ENCODE assay signal across 21 cellular contexts in genomic region chr12:56350662-56351061, GRCh38. TPM values are rescaled to one million over a fixed set of nuclear protein-coding genes. Genes with fewer than 3 reads are reported as not detected.
DNase-seq lines count a peak whose midpoint lies in the region; ATAC-seq, FAIRE-seq and TF ChIP-seq lines count a peak whose summit lies in the region.
"Had no signal": no experiment of that assay in that cellular context is flagged by ENCODE, and none has a peak within 500 bp of the region (broad histone marks: within the 10 kb centered on the region; RNA-seq: fewer than 3 reads in every experiment).

No MANE protein-coding gene starts in this region.

- no peaks in the 10 kb centered on the region for H3K27me3 ChIP-seq in keratinocyte (ENCODE audit: control insufficient read depth, extremely low read depth, insufficient read depth, low read length)
- H3K27me3 ChIP-seq: BLaER1 treated with 17β-estradiol and CSF1 and Interleukin-3, amounts not matched to agents 10 nM and 100 nM had no signal

- peak; percentile 67 for FAIRE-seq in keratinocyte (lab: Jason Lieb, UNC)
- FAIRE-seq: A549, H1 had no signal

- dilution Hi-C loops in keratinocyte (cut with MboI; ENCODE audit: extremely low pct_ligation_motif_present, low sequenced_read_pairs): no loop called here

- H3K79me2 ChIP-seq in keratinocyte (ENCODE audit: control insufficient read depth, insufficient read depth, low read length): no peaks in the 10 kb centered on the region

- no peaks in the 10 kb centered on the region for H3K27me3 Mint-ChIP-seq in activated naive CD4-positive, alpha-beta T cell treated with anti-CD3 and anti-CD28 coated beads for 36 hours (ENCODE audit: low read depth)
- H3K27me3 Mint-ChIP-seq in activated T-helper 1 cell treated with anti-CD3 and anti-CD28 coated beads, Interleukin-12 subunit alpha, Interleukin-12 subunit beta, Interleukin-2, Interleukin-4 antibody, amounts not matched to agents 30 ng/mL and 10 ng/mL and 1 ng/mL, durations not matched to agents 14 hours and 24 hours and 36 hours (ENCODE audit: insufficient read depth): no peaks in the 10 kb centered on the region
- H3K27me3 Mint-ChIP-seq in stimulated activated memory B cell treated with anti-CD40 and anti-IgM and Interleukin-4, amounts not matched to agents 10 μg/mL and 1 μg/mL and 100 μg/mL, for 72 hours: no peaks in the 10 kb centered on the region
- H3K27me3 Mint-ChIP-seq: IgD-negative memory B cell had no signal

- DNase-seq in activated naive CD4-positive, alpha-beta T cell treated with anti-CD3 and anti-CD28 coated beads for 36 hours: no peak
- DNase-seq in activated naive CD4-positive, alpha-beta T cell (lab: John Stamatoyannopoulos, UW): no peak
- DNase-seq in activated T-helper 1 cell treated with anti-CD3 and anti-CD28 coated beads, Interleukin-12 subunit alpha, Interleukin-12 subunit beta, Interleukin-2, Interleukin-4 antibody, amounts not matched to agents 30 ng/mL and 10 ng/mL and 1 ng/mL, durations not matched to agents 14 hours and 24 hours and 36 hours (ENCODE audit: low spot score): no peak
- DNase-seq in keratinocyte (ENCODE audit: low read depth, low spot score) (no peak), superior temporal gyrus (ENCODE audit: extremely low spot score) (no peak), NCI-H510A treated with DMSO at 0.1 percent for 48 hours (lab: John Stamatoyannopoulos, UW) (no peak), sciatic nerve (ENCODE audit: low spot score) (no peak)
- DNase-seq: DMS79 treated with DMSO at 0.1 percent for 48 hours, Karpas-422, NCI-H1417 treated with DMSO at 0.1 percent for 48 hours, NCI-H187 treated with DMSO at 0.1 percent for 48 hours, NCI-H2227 treated with DMSO at 0.1 percent for 48 hours, NCI-H524, NCI-H82 had no signal

- no peaks in the 10 kb centered on the region for H3K4me1 Mint-ChIP-seq in activated naive CD4-positive, alpha-beta T cell treated with anti-CD3 and anti-CD28 coated beads for 36 hours (ENCODE audit: low read depth)
- no peaks in the 10 kb centered on the region for H3K4me1 Mint-ChIP-seq in activated T-helper 1 cell treated with anti-CD3 and anti-CD28 coated beads, Interleukin-12 subunit alpha, Interleukin-12 subunit beta, Interleukin-2, Interleukin-4 antibody, amounts not matched to agents 30 ng/mL and 10 ng/mL and 1 ng/mL, durations not matched to agents 14 hours and 24 hours and 36 hours (ENCODE audit: low read depth)
- H3K4me1 Mint-ChIP-seq in stimulated activated memory B cell treated with anti-CD40 and anti-IgM and Interleukin-4, amounts not matched to agents 10 μg/mL and 1 μg/mL and 100 μg/mL, for 72 hours: no peaks in the 10 kb centered on the region
- H3K4me1 Mint-ChIP-seq: IgD-negative memory B cell had no signal

- peaks cover 60 to 61% of the 10 kb centered on the region in 2 experiments for H3K36me3 ChIP-seq in keratinocyte (ENCODE audit: control insufficient read depth in 2 of 2, extremely low read depth in 1 of 2, insufficient read depth in 2 of 2, low read length in 2 of 2)

- H3K9me1 ChIP-seq in keratinocyte (ENCODE audit: control insufficient read depth, extremely low read depth, insufficient read depth, low read length): no peaks in the 10 kb centered on the region

- no peaks in the 10 kb centered on the region for H4K20me1 ChIP-seq in keratinocyte (ENCODE audit: control insufficient read depth, extremely low read depth, insufficient read depth, low read length)

- no peak overlapping the region for H3K4me3 Mint-ChIP-seq in activated naive CD4-positive, alpha-beta T cell treated with anti-CD3 and anti-CD28 coated beads for 36 hours
- no peak overlapping the region for H3K4me3 Mint-ChIP-seq in activated T-helper 1 cell treated with anti-CD3 and anti-CD28 coated beads, Interleukin-12 subunit alpha, Interleukin-12 subunit beta, Interleukin-2, Interleukin-4 antibody, amounts not matched to agents 30 ng/mL and 10 ng/mL and 1 ng/mL, durations not matched to agents 14 hours and 24 hours and 36 hours
- no peak overlapping the region for H3K4me3 Mint-ChIP-seq in stimulated activated memory B cell treated with anti-CD40 and anti-IgM and Interleukin-4, amounts not matched to agents 10 μg/mL and 1 μg/mL and 100 μg/mL, for 72 hours
- H3K4me3 Mint-ChIP-seq: IgD-negative memory B cell had no signal

- H3K9ac ChIP-seq in keratinocyte (ENCODE audit: control insufficient read depth, extremely low read depth, insufficient read depth, low read length): no peak overlapping the region
- H3K9ac ChIP-seq: BLaER1 treated with 17β-estradiol and CSF1 and Interleukin-3, amounts not matched to agents 10 nM and 100 nM had no signal

- peaks cover 49% of the 10 kb centered on the region for H3K36me3 Mint-ChIP-seq in activated naive CD4-positive, alpha-beta T cell treated with anti-CD3 and anti-CD28 coated beads for 36 hours (ENCODE audit: low read depth)
- peaks cover 33% of the 10 kb centered on the region for H3K36me3 Mint-ChIP-seq in activated T-helper 1 cell treated with anti-CD3 and anti-CD28 coated beads, Interleukin-12 subunit alpha, Interleukin-12 subunit beta, Interleukin-2, Interleukin-4 antibody, amounts not matched to agents 30 ng/mL and 10 ng/mL and 1 ng/mL, durations not matched to agents 14 hours and 24 hours and 36 hours (ENCODE audit: low read depth)
- H3K36me3 Mint-ChIP-seq in stimulated activated memory B cell treated with anti-CD40 and anti-IgM and Interleukin-4, amounts not matched to agents 10 μg/mL and 1 μg/mL and 100 μg/mL, for 72 hours: peaks cover 67% of the 10 kb centered on the region

- no peak overlapping the region for H3K27ac ChIP-seq in keratinocyte (ENCODE audit: control insufficient read depth, insufficient read depth, low read length)
- H3K27ac ChIP-seq: A549; BLaER1 treated with 17β-estradiol and CSF1 and Interleukin-3, amounts not matched to agents 10 nM and 100 nM; RWPE1 had no signal

- H3K4me3 ChIP-seq in keratinocyte (ENCODE audit: control insufficient read depth in 2 of 3, extremely low read depth in 1 of 3, insufficient read depth in 2 of 3, low read depth in 1 of 3, low read length in 3 of 3): no peak overlapping the region
- H3K4me3 ChIP-seq: A549; BLaER1 treated with 17β-estradiol and CSF1 and Interleukin-3, amounts not matched to agents 10 nM and 100 nM had no signal

- no peak for ATAC-seq in stimulated activated memory B cell treated with anti-CD40 and anti-IgM and Interleukin-4, amounts not matched to agents 10 μg/mL and 1 μg/mL and 100 μg/mL, for 72 hours
- ATAC-seq in sciatic nerve: no peak
- ATAC-seq: A549 had no signal

- peaks cover 6% of the 10 kb centered on the region for H3K4me1 ChIP-seq in keratinocyte (ENCODE audit: control insufficient read depth, extremely low read depth, insufficient read depth, low read length)
- H3K4me1 ChIP-seq: A549; BLaER1 treated with 17β-estradiol and CSF1 and Interleukin-3, amounts not matched to agents 10 nM and 100 nM had no signal

- no peak for TF ChIP-seq CTCF in keratinocyte (optimal IDR thresholded peaks at IDR 0.05 in 1 of 3, IDR thresholded peaks at IDR 0.05 in 1 of 3, conservative IDR thresholded peaks at IDR 0.05 in 1 of 3; ENCODE audit: extremely low read depth in 1 of 3, insufficient read depth in 2 of 3, low read length in 3 of 3)

- intact Hi-C loops in activated naive CD4-positive, alpha-beta T cell treated with anti-CD3 and anti-CD28 coated beads for 36 hours (cut with micrococcal nuclease): no loop called here
- intact Hi-C loops in activated T-helper 1 cell treated with anti-CD3 and anti-CD28 coated beads, Interleukin-12 subunit alpha, Interleukin-12 subunit beta, Interleukin-2, Interleukin-4 antibody, amounts not matched to agents 30 ng/mL and 10 ng/mL and 1 ng/mL, durations not matched to agents 14 hours and 24 hours and 36 hours (cut with micrococcal nuclease): no loop called here
- intact Hi-C loops in sciatic nerve (cut with DNase I): loop anchor here (10.0 kb wide), 1 partner anchor 104 kb away; the partner anchor contains the start of gene MIP

- CTCF ChIA-PET in activated naive CD4-positive, alpha-beta T cell treated with anti-CD3 and anti-CD28 coated beads for 36 hours (lab: Charles Lee): interaction anchor here (0.7 to 1.4 kb wide), 2 partner anchors 10 to 12 kb away, joined by 3 read pairs; partner anchors contain the start of genes IL23A and STAT2

- H3K9me3 ChIP-seq in keratinocyte (ENCODE audit: control insufficient read depth, low read depth, low read length): no peaks in the 10 kb centered on the region
- H3K9me3 ChIP-seq: A549; BLaER1 treated with 17β-estradiol and CSF1 and Interleukin-3, amounts not matched to agents 10 nM and 100 nM had no signal

- H3K4me2 ChIP-seq in keratinocyte (ENCODE audit: control insufficient read depth, extremely low read depth, insufficient read depth, low read depth, low read length): no peak overlapping the region
- H3K4me2 ChIP-seq: A549; BLaER1 treated with 17β-estradiol and CSF1 and Interleukin-3, amounts not matched to agents 10 nM and 100 nM had no signal

- H3K9me3 Mint-ChIP-seq in activated naive CD4-positive, alpha-beta T cell treated with anti-CD3 and anti-CD28 coated beads for 36 hours: no peaks in the 10 kb centered on the region
- H3K9me3 Mint-ChIP-seq in activated T-helper 1 cell treated with anti-CD3 and anti-CD28 coated beads, Interleukin-12 subunit alpha, Interleukin-12 subunit beta, Interleukin-2, Interleukin-4 antibody, amounts not matched to agents 30 ng/mL and 10 ng/mL and 1 ng/mL, durations not matched to agents 14 hours and 24 hours and 36 hours: no peaks in the 10 kb centered on the region
- no peaks in the 10 kb centered on the region for H3K9me3 Mint-ChIP-seq in stimulated activated memory B cell treated with anti-CD40 and anti-IgM and Interleukin-4, amounts not matched to agents 10 μg/mL and 1 μg/mL and 100 μg/mL, for 72 hours
- H3K9me3 Mint-ChIP-seq: IgD-negative memory B cell had no signal

- H2AFZ ChIP-seq in keratinocyte (ENCODE audit: control insufficient read depth, low read length): no peak overlapping the region

- peak overlapping the region; percentile 27 for H3K27ac Mint-ChIP-seq in activated naive CD4-positive, alpha-beta T cell treated with anti-CD3 and anti-CD28 coated beads for 36 hours
- H3K27ac Mint-ChIP-seq in activated T-helper 1 cell treated with anti-CD3 and anti-CD28 coated beads, Interleukin-12 subunit alpha, Interleukin-12 subunit beta, Interleukin-2, Interleukin-4 antibody, amounts not matched to agents 30 ng/mL and 10 ng/mL and 1 ng/mL, durations not matched to agents 14 hours and 24 hours and 36 hours: peak overlapping the region; percentile 1
- H3K27ac Mint-ChIP-seq in stimulated activated memory B cell treated with anti-CD40 and anti-IgM and Interleukin-4, amounts not matched to agents 10 μg/mL and 1 μg/mL and 100 μg/mL, for 72 hours: peak overlapping the region; percentile 22

RNA-seq across cellular contexts. Expression of gene STAT2, which starts 9.2 kb away (rescaled TPM):
- 100 to 1,000 TPM; 109 to 119 TPM for total RNA-seq in activated naive CD4-positive, alpha-beta T cell treated with anti-CD3 and anti-CD28 coated beads for 36 hours
- total RNA-seq in activated T-helper 1 cell treated with anti-CD3 and anti-CD28 coated beads, Interleukin-12 subunit alpha, Interleukin-12 subunit beta, Interleukin-2, Interleukin-4 antibody, amounts not matched to agents 30 ng/mL and 10 ng/mL and 1 ng/mL, durations not matched to agents 14 hours and 24 hours and 36 hours: 70.2 and 71.3 TPM in 2 replicates
- polyA plus RNA-seq in keratinocyte: 95.8 to 120 TPM (median 109 TPM) in 3 replicates
- 17.2 TPM for polyA plus RNA-seq in keratinocyte (2011; ENCODE audit: low read depth)
- polyA plus RNA-seq in keratinocyte (2011; cell fraction: cytosol; rRNA removed): 45.1 and 54.8 TPM in 2 replicates
- 344 and 372 TPM in 2 replicates for polyA plus RNA-seq in keratinocyte (2011; cell fraction: nucleus; rRNA removed)
- polyA plus RNA-seq in keratinocyte (2012; ENCODE audit: low replicate concordance): 30.2 and 75.7 TPM in 2 replicates
- 107 to 189 TPM (median 189 TPM) in 3 replicates for polyA minus RNA-seq in keratinocyte
- polyA minus RNA-seq in keratinocyte (2011; cell fraction: cytosol; rRNA and poly(A)+ RNA removed): 70.4 TPM
- 132 and 225 TPM in 2 replicates for polyA minus RNA-seq in keratinocyte (2011; cell fraction: nucleus; rRNA and poly(A)+ RNA removed)
- 195 TPM for total RNA-seq in sciatic nerve

RNA-seq across cellular contexts. Expression of gene IL23A, which starts 12.0 kb away (rescaled TPM):
- total RNA-seq in activated naive CD4-positive, alpha-beta T cell treated with anti-CD3 and anti-CD28 coated beads for 36 hours: 10 to 100 TPM in 1 of 2 experiments, 1 to 10 TPM in 1; 9.0 to 12.6 TPM
- total RNA-seq in activated T-helper 1 cell treated with anti-CD3 and anti-CD28 coated beads, Interleukin-12 subunit alpha, Interleukin-12 subunit beta, Interleukin-2, Interleukin-4 antibody, amounts not matched to agents 30 ng/mL and 10 ng/mL and 1 ng/mL, durations not matched to agents 14 hours and 24 hours and 36 hours: 40.0 and 43.3 TPM in 2 replicates
- polyA plus RNA-seq in keratinocyte: 0.68 to 1.6 TPM (median 1.5 TPM) in 3 replicates
- polyA plus RNA-seq in keratinocyte (2011; ENCODE audit: low read depth): not detected
- polyA plus RNA-seq in keratinocyte (2011; cell fraction: cytosol; rRNA removed): 0.30 and 0.63 TPM in 2 replicates
- polyA plus RNA-seq in keratinocyte (2011; cell fraction: nucleus; rRNA removed): 0.69 and 0.80 TPM in 2 replicates
- 0.58 and 1.7 TPM in 2 replicates for polyA plus RNA-seq in keratinocyte (2012; ENCODE audit: low replicate concordance)
- polyA minus RNA-seq in keratinocyte: not detected in 3 replicates
- not detected for polyA minus RNA-seq in keratinocyte (2011; cell fraction: cytosol; rRNA and poly(A)+ RNA removed)
- polyA minus RNA-seq in keratinocyte (2011; cell fraction: nucleus; rRNA and poly(A)+ RNA removed): not detected in 2 replicates
- total RNA-seq in sciatic nerve: not detected

RNA-seq across cellular contexts. Expression of gene APOF, which starts 12.0 kb away (rescaled TPM):
- not detected for total RNA-seq in activated naive CD4-positive, alpha-beta T cell treated with anti-CD3 and anti-CD28 coated beads for 36 hours
- total RNA-seq in activated T-helper 1 cell treated with anti-CD3 and anti-CD28 coated beads, Interleukin-12 subunit alpha, Interleukin-12 subunit beta, Interleukin-2, Interleukin-4 antibody, amounts not matched to agents 30 ng/mL and 10 ng/mL and 1 ng/mL, durations not matched to agents 14 hours and 24 hours and 36 hours: not detected in 2 replicates
- polyA plus RNA-seq in keratinocyte: not detected in 3 replicates
- polyA plus RNA-seq in keratinocyte (2011; ENCODE audit: low read depth): not detected
- polyA plus RNA-seq in keratinocyte (2011; cell fraction: cytosol; rRNA removed): not detected in 2 replicates
- not detected in 2 replicates for polyA plus RNA-seq in keratinocyte (2011; cell fraction: nucleus; rRNA removed)
- not detected in 2 replicates for polyA plus RNA-seq in keratinocyte (2012; ENCODE audit: low replicate concordance)
- polyA minus RNA-seq in keratinocyte: not detected in 3 replicates
- polyA minus RNA-seq in keratinocyte (2011; cell fraction: cytosol; rRNA and poly(A)+ RNA removed): not detected
- polyA minus RNA-seq in keratinocyte (2011; cell fraction: nucleus; rRNA and poly(A)+ RNA removed): not detected in 2 replicates
- not detected for total RNA-seq in sciatic nerve
- total RNA-seq: H1, MCF 10A had no signal
- polyA plus RNA-seq: A549, H1, IgD-negative memory B cell had no signal

RNA-seq across cellular contexts. Expression of gene PAN2, which starts 16.9 kb away (rescaled TPM):
- total RNA-seq in activated naive CD4-positive, alpha-beta T cell treated with anti-CD3 and anti-CD28 coated beads for 36 hours: 10 to 100 TPM; 82.7 to 85.4 TPM
- total RNA-seq in activated T-helper 1 cell treated with anti-CD3 and anti-CD28 coated beads, Interleukin-12 subunit alpha, Interleukin-12 subunit beta, Interleukin-2, Interleukin-4 antibody, amounts not matched to agents 30 ng/mL and 10 ng/mL and 1 ng/mL, durations not matched to agents 14 hours and 24 hours and 36 hours: 20.9 and 21.3 TPM in 2 replicates
- polyA plus RNA-seq in keratinocyte: 20.0 to 26.3 TPM (median 26.2 TPM) in 3 replicates
- polyA plus RNA-seq in keratinocyte (2011; ENCODE audit: low read depth): 32.6 TPM
- polyA plus RNA-seq in keratinocyte (2011; cell fraction: cytosol; rRNA removed): 3.6 and 5.8 TPM in 2 replicates
- polyA plus RNA-seq in keratinocyte (2011; cell fraction: nucleus; rRNA removed): 189 and 194 TPM in 2 replicates
- 12.8 and 29.0 TPM in 2 replicates for polyA plus RNA-seq in keratinocyte (2012; ENCODE audit: low replicate concordance)
- polyA minus RNA-seq in keratinocyte: 11.1 to 22.3 TPM (median 17.3 TPM) in 3 replicates
- 5.8 TPM for polyA minus RNA-seq in keratinocyte (2011; cell fraction: cytosol; rRNA and poly(A)+ RNA removed)
- 14.6 and 42.4 TPM in 2 replicates for polyA minus RNA-seq in keratinocyte (2011; cell fraction: nucleus; rRNA and poly(A)+ RNA removed)
- 101 TPM for total RNA-seq in sciatic nerve

RNA-seq across cellular contexts. Expression of gene CNPY2, which starts 34.9 kb away (rescaled TPM):
- 10 to 100 TPM; 47.5 to 57.3 TPM for total RNA-seq in activated naive CD4-positive, alpha-beta T cell treated with anti-CD3 and anti-CD28 coated beads for 36 hours
- total RNA-seq in activated T-helper 1 cell treated with anti-CD3 and anti-CD28 coated beads, Interleukin-12 subunit alpha, Interleukin-12 subunit beta, Interleukin-2, Interleukin-4 antibody, amounts not matched to agents 30 ng/mL and 10 ng/mL and 1 ng/mL, durations not matched to agents 14 hours and 24 hours and 36 hours: 170 and 172 TPM in 2 replicates
- polyA plus RNA-seq in keratinocyte: 122 to 162 TPM (median 160 TPM) in 3 replicates
- 52.6 TPM for polyA plus RNA-seq in keratinocyte (2011; ENCODE audit: low read depth)
- polyA plus RNA-seq in keratinocyte (2011; cell fraction: cytosol; rRNA removed): 146 and 188 TPM in 2 replicates
- 146 and 153 TPM in 2 replicates for polyA plus RNA-seq in keratinocyte (2011; cell fraction: nucleus; rRNA removed)
- polyA plus RNA-seq in keratinocyte (2012; ENCODE audit: low replicate concordance): 82.7 and 95.9 TPM in 2 replicates
- 23.1 to 90.2 TPM (median 77.2 TPM) in 3 replicates for polyA minus RNA-seq in keratinocyte
- polyA minus RNA-seq in keratinocyte (2011; cell fraction: cytosol; rRNA and poly(A)+ RNA removed): 30.5 TPM
- polyA minus RNA-seq in keratinocyte (2011; cell fraction: nucleus; rRNA and poly(A)+ RNA removed): 19.6 and 31.4 TPM in 2 replicates
- total RNA-seq in sciatic nerve: 87.3 TPM
